28 cellular contexts compared by ENCODE assay signal in the genomic region with DNA sequence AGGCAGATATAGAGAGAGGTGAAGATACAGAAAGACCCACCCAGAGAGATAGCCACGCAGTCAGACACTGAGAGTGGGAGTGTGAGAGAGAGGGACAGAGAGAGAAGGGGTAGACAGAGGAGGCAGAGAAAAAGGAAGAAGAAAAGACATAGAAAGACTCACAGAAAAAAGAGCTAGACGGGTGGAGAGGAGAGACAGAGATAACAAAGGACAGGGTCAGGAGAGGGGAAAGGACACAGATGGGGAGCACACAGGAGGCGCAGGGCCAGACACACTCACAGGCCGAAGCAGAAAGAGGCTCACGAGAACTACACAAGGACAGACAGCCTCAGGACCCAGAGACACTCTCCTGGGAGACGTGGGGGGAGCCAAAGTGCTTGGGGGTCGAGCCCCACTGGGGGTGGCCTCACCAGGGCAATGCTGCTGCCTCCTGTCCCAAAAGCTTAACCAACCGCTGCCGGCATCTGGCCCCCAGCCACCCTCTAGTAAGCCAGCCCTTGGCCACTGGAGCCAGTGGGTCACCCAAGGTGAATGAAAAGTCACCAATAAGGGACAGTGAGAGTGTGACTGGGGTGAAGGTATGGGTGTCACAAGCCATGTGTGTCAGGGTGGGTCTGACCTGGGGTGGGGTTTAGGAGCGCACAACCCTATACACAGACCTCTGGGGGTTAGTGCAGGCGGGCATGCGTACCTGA. TPM values are rescaled to one million over a fixed set of nuclear protein-coding genes. Genes with fewer than 3 reads are reported as not detected.
"Had no signal": no experiment of that assay in that cellular context is flagged by ENCODE, and none has a peak within 500 bp of the region (broad histone marks: within the 10 kb centered on the region; RNA-seq: fewer than 3 reads in every experiment).

No MANE protein-coding gene starts in this region.

- H3K9ac ChIP-seq: parathyroid adenoma had no signal

- H3K9me3 ChIP-seq: tibial nerve had no signal

- FAIRE-seq: astrocyte, small intestine, TTC549 had no signal

- H3K4me3 ChIP-seq: hepatocyte, tibial nerve had no signal

- H3K79me2 ChIP-seq: hepatocyte, parathyroid adenoma had no signal

- DNase-seq: activated CD4-positive, alpha-beta T cell treated with anti-CD3 and anti-CD28 coated beads, Interleukin-2, amount 50 U/mL, for 1 hour; activated CD4-positive, CD25-positive, alpha-beta regulatory T cell treated with anti-CD3 and anti-CD28 coated beads, Interleukin-2, amount 50 U/mL, for 72 hours; activated CD8-positive, alpha-beta T cell treated with anti-CD3 and anti-CD28 coated beads, Interleukin-2, amount 10 ng/mL, durations not matched to agents 7 days and 5 days; activated naive CD8-positive, alpha-beta T cell treated with anti-CD3 and anti-CD28 coated beads for 36 hours; activated T-cell treated with anti-CD3 and anti-CD28 coated beads, Interleukin-2, amount 50 U/mL, for 1 hour; central memory CD4-positive, alpha-beta T cell; dermis blood vessel endothelial cell; effector CD8-positive, alpha-beta T cell; foreskin melanocyte; glutamatergic neuron; immature natural killer cell; kidney glomerular epithelial cell; nucleus accumbens; small intestine; stimulated activated CD4-positive, alpha-beta T cell treated with anti-CD3 and anti-CD28 coated beads, Interleukin-2, amount 100 ng/mL, for 24 hours; stimulated activated naive CD8-positive, alpha-beta T cell treated with anti-CD3 and anti-CD28 coated beads, Interleukin-15, amount 100 ng/mL, for 72 hours; T-helper 1 cell; WERI-Rb-1 had no signal

- H2AFZ ChIP-seq: hepatocyte, parathyroid adenoma had no signal

- H3K4me2 ChIP-seq: hepatocyte had no signal

- H3K27ac ChIP-seq: hepatocyte, parathyroid adenoma, tibial nerve, WERI-Rb-1 had no signal

- H3K36me3 ChIP-seq: tibial nerve, WERI-Rb-1 had no signal

RNA-seq across cellular contexts. Expression of a gene that starts 3.8 kb away (rescaled TPM):
- total RNA-seq: dermis blood vessel endothelial cell; natural killer cell treated with Interleukin-12 subunit alpha and Interleukin-12 subunit beta and Interleukin-15 and Interleukin-18, amount 100 ng/mL, for 72 hours had no signal

RNA-seq across cellular contexts. Expression of a gene that starts 28.1 kb away (rescaled TPM):
- total RNA-seq: astrocyte; esophagus mucosa; hepatocyte; natural killer cell treated with Interleukin-12 subunit alpha and Interleukin-12 subunit beta and Interleukin-15 and Interleukin-18, amount 100 ng/mL, for 72 hours; renal cortical epithelial cell; sciatic nerve; urinary bladder had no signal

RNA-seq across cellular contexts. Expression of a gene that starts 44.1 kb away (rescaled TPM):
- total RNA-seq: natural killer cell treated with Interleukin-12 subunit alpha and Interleukin-12 subunit beta and Interleukin-15 and Interleukin-18, amount 100 ng/mL, for 72 hours had no signal
